ENCODE assay signal across 27 cellular contexts in the genomic region with DNA sequence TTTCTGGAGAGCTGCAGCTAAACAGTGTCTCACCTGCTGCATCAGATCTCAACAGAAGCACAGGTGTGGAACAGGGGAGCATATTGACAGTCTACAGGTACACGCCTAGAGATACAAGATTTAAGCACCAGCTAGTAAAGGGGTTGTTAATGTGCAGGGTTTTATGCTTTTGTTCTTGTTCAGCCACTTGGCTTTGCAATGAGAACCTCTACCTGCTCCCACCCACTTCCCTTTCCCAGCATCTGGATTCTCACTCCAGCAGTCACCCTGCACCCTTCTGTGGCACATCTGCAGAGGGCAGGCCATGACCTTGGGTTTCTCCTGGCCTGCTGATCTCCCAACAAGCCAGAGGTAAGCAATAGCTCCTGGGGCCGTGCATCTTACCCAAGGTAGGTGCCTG.
"Had no signal": no experiment of that assay in that cellular context is flagged by ENCODE, and none has a peak within 500 bp of the region (broad histone marks: within the 10 kb centered on the region; RNA-seq: fewer than 3 reads in every experiment).

No MANE protein-coding gene starts in this region.

- H3K27ac Mint-ChIP-seq: immature natural killer cell; mesothelial cell of epicardium; naive B cell; natural killer cell; nephron progenitor cell; neural progenitor cell; stimulated activated naive B cell treated with anti-CD40 and anti-IgM and Interleukin-4, amounts not matched to agents 10 μg/mL and 1 μg/mL and 100 μg/mL, for 72 hours; type B pancreatic cell had no signal

- H3K27me3 ChIP-seq: neural progenitor cell, pancreas, testis, tibial nerve, vagina had no signal

- H3K27ac ChIP-seq: left ventricle myocardium inferior, neural progenitor cell, pancreas, prostate gland, skin epidermis, stomach, testis, tibial nerve, vagina had no signal

- H3K9me3 Mint-ChIP-seq: immature natural killer cell; natural killer cell; stimulated activated naive B cell treated with anti-CD40 and anti-IgM and Interleukin-4, amounts not matched to agents 10 μg/mL and 1 μg/mL and 100 μg/mL, for 72 hours; type B pancreatic cell had no signal

- H3K36me3 Mint-ChIP-seq: immature natural killer cell; naive B cell; natural killer cell; stimulated activated naive B cell treated with anti-CD40 and anti-IgM and Interleukin-4, amounts not matched to agents 10 μg/mL and 1 μg/mL and 100 μg/mL, for 72 hours; type B pancreatic cell had no signal

- H3K4me2 ChIP-seq: neural progenitor cell had no signal

- H3K9me3 ChIP-seq: pancreas, prostate gland, testis, vagina had no signal

- H3K4me1 Mint-ChIP-seq: immature natural killer cell; mesothelial cell of epicardium; naive B cell; natural killer cell; stimulated activated naive B cell treated with anti-CD40 and anti-IgM and Interleukin-4, amounts not matched to agents 10 μg/mL and 1 μg/mL and 100 μg/mL, for 72 hours had no signal

- H2AFZ ChIP-seq: neural progenitor cell had no signal

- H3K4me3 Mint-ChIP-seq: immature natural killer cell; mesothelial cell of epicardium; naive B cell; natural killer cell; nephron progenitor cell; neural progenitor cell; stimulated activated naive B cell treated with anti-CD40 and anti-IgM and Interleukin-4, amounts not matched to agents 10 μg/mL and 1 μg/mL and 100 μg/mL, for 72 hours; type B pancreatic cell had no signal

- DNase-seq: hypothalamus; immature natural killer cell; left ventricle myocardium inferior; mesendoderm; naive B cell; natural killer cell; nephron progenitor cell; pancreas; posterior cingulate gyrus; retina; right cardiac atrium; stimulated activated CD4-positive, alpha-beta T cell treated with anti-CD3 and anti-CD28 coated beads, Interleukin-12 subunit alpha, Interleukin-12 subunit beta, amount 100 ng/mL, for 4 hours; stimulated activated CD4-positive, alpha-beta T cell treated with anti-CD3 and anti-CD28 coated beads, Interleukin-15, amount 100 ng/mL, for 24 hours; stimulated activated CD4-positive, alpha-beta T cell treated with anti-CD3 and anti-CD28 coated beads, Interleukin-2, amount 100 ng/mL, for 24 hours; stimulated activated CD4-positive, alpha-beta T cell treated with anti-CD3 and anti-CD28 coated beads, Interleukin-4, amount 100 ng/mL, for 1 hour; stimulated activated naive B cell treated with anti-CD40 and anti-IgM and Interleukin-4, amounts not matched to agents 10 μg/mL and 1 μg/mL and 100 μg/mL, for 72 hours; stimulated activated naive CD8-positive, alpha-beta T cell treated with anti-CD3 and anti-CD28 coated beads, Interleukin-15, Interleukin-2, amounts not matched to agents 100 U/mL and 50 U/mL, for 24 hours; stomach; testis had no signal

- H3K4me3 ChIP-seq: left ventricle myocardium inferior, lung, neural progenitor cell, pancreas, prostate gland, skin epidermis, stomach, testis, tibial nerve, vagina had no signal

- H3K36me3 ChIP-seq: left ventricle myocardium inferior, neural progenitor cell, pancreas, prostate gland, stomach, tibial nerve, vagina had no signal

- H3K9ac ChIP-seq: neural progenitor cell had no signal

- H3K4me1 ChIP-seq: neural progenitor cell, pancreas, prostate gland, stomach, testis, tibial nerve, vagina had no signal
